ENCODE assay signal across 9 cellular contexts in the genomic region with DNA sequence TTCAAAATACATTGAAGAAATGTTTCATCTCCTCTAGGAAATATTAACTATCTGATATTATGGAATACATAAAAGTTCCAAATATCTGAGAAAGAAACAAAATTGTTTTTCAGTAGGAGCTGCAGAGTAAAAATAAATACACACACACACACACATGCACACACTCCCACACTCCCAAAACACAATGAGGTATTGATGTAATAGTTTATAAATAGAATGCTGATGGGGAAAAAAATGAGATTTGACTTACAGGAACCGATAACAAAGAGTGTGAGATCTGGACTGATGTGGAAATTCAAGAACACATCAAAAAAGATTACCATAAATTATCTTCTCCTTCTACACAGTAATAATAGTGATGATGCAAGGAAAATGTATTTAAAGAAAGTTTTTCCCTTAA.
"Had no signal": no experiment of that assay in that cellular context is flagged by ENCODE, and none has a peak within 500 bp of the region (broad histone marks: within the 10 kb centered on the region; RNA-seq: fewer than 3 reads in every experiment).

No MANE protein-coding gene starts in this region.

- DNase-seq: GM23248, GOT3, H7, H9, HCEC 1CT, HFFc6 had no signal

- H3K27ac Mint-ChIP-seq: GM23338, H9, HFFc6 had no signal

- H3K27ac ChIP-seq: GM23248 had no signal

- H3K36me3 ChIP-seq: HAP-1 had no signal

- ATAC-seq: GM23338, HCT116 had no signal

- H3K4me3 ChIP-seq: GM23248, GM23338, HAP-1 had no signal

- H3K9me3 ChIP-seq: HAP-1 had no signal

- H3K4me3 Mint-ChIP-seq: GM23338, H9, HFFc6 had no signal

- H3K4me1 ChIP-seq: HAP-1 had no signal

- H3K9me3 Mint-ChIP-seq: GM23338 had no signal
